Comparison of ENCODE assay signal across 17 cellular contexts in genomic region chr10:88158506-88159123, GRCh38.
A peak's percentile ranks its signal among the peaks of the same experiment; 100 is the strongest.
DNase-seq lines count a peak whose midpoint lies in the region; ATAC-seq and TF ChIP-seq lines count a peak whose summit lies in the region.
"Had no signal": no experiment of that assay in that cellular context is flagged by ENCODE, and none has a peak within 500 bp of the region (broad histone marks: within the 10 kb centered on the region; RNA-seq: fewer than 3 reads in every experiment).

No MANE protein-coding gene starts in this region.

- no peak for ATAC-seq in GM21526 (IDR thresholded peaks at IDR 0.05; ENCODE audit: low FRiP score, unreplicated experiment)
- ATAC-seq: CD8-positive, alpha-beta T cell had no signal

- no peaks in the 10 kb centered on the region for H3K36me3 Mint-ChIP-seq in nephron (ENCODE audit: low read depth)
- H3K36me3 Mint-ChIP-seq: CD8-positive, alpha-beta T cell had no signal

- H3K27ac Mint-ChIP-seq in nephron, result peak overlapping the region in 2 of 3 experiments; percentile 43 to 85
- H3K27ac Mint-ChIP-seq: activated naive CD4-positive, alpha-beta T cell treated with anti-CD3 and anti-CD28 coated beads for 36 hours; CD8-positive, alpha-beta T cell; H9 had no signal

- no peaks in the 10 kb centered on the region for H3K36me3 ChIP-seq in urinary bladder (ENCODE audit: insufficient read depth)

- H3K4me1 Mint-ChIP-seq in nephron, result peaks cover 18% of the 10 kb centered on the region
- H3K4me1 Mint-ChIP-seq: H9 had no signal

- peak overlapping the region; percentile 49 to 79 for H3K27ac ChIP-seq in coronary artery
- peak overlapping the region; percentile 42 for H3K27ac ChIP-seq in urinary bladder (ENCODE audit: low read depth)

- no peak for TF ChIP-seq CTCF in coronary artery (IDR thresholded peaks at IDR 0.05)
- no peak for TF ChIP-seq CTCF in nephron (IDR thresholded peaks at IDR 0.05; ENCODE audit: unreplicated experiment in 3 of 3)

- H3K4me3 Mint-ChIP-seq in nephron, result no peak overlapping the region
- H3K4me3 Mint-ChIP-seq: activated naive CD4-positive, alpha-beta T cell treated with anti-CD3 and anti-CD28 coated beads for 36 hours; CD8-positive, alpha-beta T cell; H9 had no signal

- H3K9me3 Mint-ChIP-seq in nephron, result no peaks in the 10 kb centered on the region
- H3K9me3 Mint-ChIP-seq: CD8-positive, alpha-beta T cell; H9 had no signal

- 53% methylated on average over 3 of the region's 3 CpGs for WGBS in urinary bladder

- no peaks in the 10 kb centered on the region for H3K4me1 ChIP-seq in urinary bladder (ENCODE audit: insufficient read depth)

- DNase-seq in NCI-H226 (peak; percentile 15), coronary artery (ENCODE audit: low spot score) (no peak), epidermal melanocyte (ENCODE audit: insufficient read length, low spot score) (no peak)
- no peak for DNase-seq in activated effector memory CD4-positive, alpha-beta T cell treated with anti-CD3 and anti-CD28 coated beads, Interleukin-2, amount 50 U/mL, for 16 hours
- DNase-seq: activated naive CD4-positive, alpha-beta T cell treated with anti-CD3 and anti-CD28 coated beads for 36 hours; caudate nucleus; CD8-positive, alpha-beta T cell; erythroblast; H9; mesendoderm; NCI-H187 treated with DMSO at 0.1 percent for 48 hours; NCI-H82; posterior cingulate gyrus; SHP77 had no signal

- H3K27me3 Mint-ChIP-seq in nephron (ENCODE audit: low read depth), result peaks cover 3% of the 10 kb centered on the region

- H3K4me3 ChIP-seq in coronary artery (no peak overlapping the region), urinary bladder (ENCODE audit: low read depth, low read length) (no peak overlapping the region)
